3 cellular contexts compared by ENCODE assay signal in the genomic region with DNA sequence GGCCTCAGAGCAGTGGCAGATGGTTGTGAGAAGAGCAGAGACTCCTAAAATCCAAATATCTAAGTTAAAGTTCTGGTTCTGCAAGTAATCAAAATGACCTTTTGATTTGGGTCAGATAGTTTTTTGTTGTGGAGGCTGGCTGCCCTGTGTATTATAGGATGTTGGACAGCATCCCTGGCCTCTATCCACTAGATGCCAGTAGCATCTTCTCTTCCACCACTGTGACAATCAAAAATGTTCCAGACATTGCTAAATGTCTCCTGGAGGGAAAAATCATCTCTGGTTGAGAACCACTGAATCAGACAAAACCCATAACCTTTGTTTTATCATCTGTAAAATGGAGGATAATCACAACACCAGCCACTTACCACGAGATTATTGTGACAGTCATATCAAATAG.
TF ChIP-seq lines count a peak whose summit lies in the region.

No MANE protein-coding gene starts in this region.

TF ChIP-seq in A549, 52 proteins besides CTCF, POLR2A, EP300 and RAD21:
- peak; percentile 39; the same call in 2 of the 3 replicates for TF ChIP-seq SMC3 (IDR thresholded peaks at IDR 0.05)
- TF ChIP-seq, protein P1, sequence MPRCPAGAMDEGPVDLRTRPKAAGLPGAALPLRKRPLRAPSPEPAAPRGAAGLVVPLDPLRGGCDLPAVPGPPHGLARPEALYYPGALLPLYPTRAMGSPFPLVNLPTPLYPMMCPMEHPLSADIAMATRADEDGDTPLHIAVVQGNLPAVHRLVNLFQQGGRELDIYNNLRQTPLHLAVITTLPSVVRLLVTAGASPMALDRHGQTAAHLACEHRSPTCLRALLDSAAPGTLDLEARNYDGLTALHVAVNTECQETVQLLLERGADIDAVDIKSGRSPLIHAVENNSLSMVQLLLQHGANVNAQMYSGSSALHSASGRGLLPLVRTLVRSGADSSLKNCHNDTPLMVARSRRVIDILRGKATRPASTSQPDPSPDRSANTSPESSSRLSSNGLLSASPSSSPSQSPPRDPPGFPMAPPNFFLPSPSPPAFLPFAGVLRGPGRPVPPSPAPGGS (IDR thresholded peaks at IDR 0.05), result no peak

TF ChIP-seq in HCT116, 20 proteins besides CTCF, POLR2A, EP300 and RAD21:
- TF ChIP-seq EZH2 (IDR thresholded peaks at IDR 0.05) (no peak), MAX (IDR thresholded peaks at IDR 0.05) (no peak), ZFX (IDR thresholded peaks at IDR 0.05) (no peak), EZH2phosphoT487 (IDR thresholded peaks at IDR 0.05; ENCODE audit: borderline replicate concordance) (no peak), ATF3 (IDR thresholded peaks at IDR 0.05) (no peak), ELF1 (IDR thresholded peaks at IDR 0.05; ENCODE audit: borderline replicate concordance, low read depth) (no peak), SRF (IDR thresholded peaks at IDR 0.05; ENCODE audit: low read depth) (no peak), REST (IDR thresholded peaks at IDR 0.05; ENCODE audit: low read depth) (no peak), POLR2AphosphoS5 (IDR thresholded peaks at IDR 0.05; ENCODE audit: low read depth, low read length) (no peak), EGR1 (IDR thresholded peaks at IDR 0.05; ENCODE audit: low read depth) (no peak), ZNF274 (IDR thresholded peaks at IDR 0.05; ENCODE audit: low read depth, low read length) (no peak)
- TF ChIP-seq, protein P2, sequence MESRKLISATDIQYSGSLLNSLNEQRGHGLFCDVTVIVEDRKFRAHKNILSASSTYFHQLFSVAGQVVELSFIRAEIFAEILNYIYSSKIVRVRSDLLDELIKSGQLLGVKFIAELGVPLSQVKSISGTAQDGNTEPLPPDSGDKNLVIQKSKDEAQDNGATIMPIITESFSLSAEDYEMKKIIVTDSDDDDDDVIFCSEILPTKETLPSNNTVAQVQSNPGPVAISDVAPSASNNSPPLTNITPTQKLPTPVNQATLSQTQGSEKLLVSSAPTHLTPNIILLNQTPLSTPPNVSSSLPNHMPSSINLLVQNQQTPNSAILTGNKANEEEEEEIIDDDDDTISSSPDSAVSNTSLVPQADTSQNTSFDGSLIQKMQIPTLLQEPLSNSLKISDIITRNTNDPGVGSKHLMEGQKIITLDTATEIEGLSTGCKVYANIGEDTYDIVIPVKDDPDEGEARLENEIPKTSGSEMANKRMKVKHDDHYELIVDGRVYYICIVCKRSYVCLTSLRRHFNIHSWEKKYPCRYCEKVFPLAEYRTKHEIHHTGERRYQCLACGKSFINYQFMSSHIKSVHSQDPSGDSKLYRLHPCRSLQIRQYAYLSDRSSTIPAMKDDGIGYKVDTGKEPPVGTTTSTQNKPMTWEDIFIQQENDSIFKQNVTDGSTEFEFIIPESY (IDR thresholded peaks at IDR 0.05; ENCODE audit: extremely low read depth, insufficient replicate concordance, low read length), result no peak
TF ChIP-seq in HCT116: peak in this region for 0.

TF ChIP-seq in HepG2, 621 proteins besides CTCF, POLR2A, EP300 and RAD21:
- TF ChIP-seq ZKSCAN8 (CRISPR knock-in tag; IDR thresholded peaks at IDR 0.05; ENCODE audit: borderline replicate concordance) (no peak), CEBPG (CRISPR knock-in tag; IDR thresholded peaks at IDR 0.05) (0 out of 2 replicates have a peak, but pooled peaks have one; percentile 13), STAG1 (CRISPR knock-in tag; IDR thresholded peaks at IDR 0.05) (peak; percentile 78), SMC3 (IDR thresholded peaks at IDR 0.05; ENCODE audit: low read length) (peak; percentile 63; the same call in 1 of the 2 replicates), ZNF839 (CRISPR knock-in tag; IDR thresholded peaks at IDR 0.05; ENCODE audit: borderline replicate concordance) (no peak), TBP (CRISPR knock-in tag; IDR thresholded peaks at IDR 0.05) (no peak)
